ENCODE assay signal across 8 cellular contexts in genomic region chr1:156337888-156338179, GRCh38.
DNase-seq lines count a peak whose midpoint lies in the region; ATAC-seq lines count a peak whose summit lies in the region.

No MANE protein-coding gene starts in this region.

- H3K4me3 Mint-ChIP-seq in activated naive CD4-positive, alpha-beta T cell treated with anti-CD3 and anti-CD28 coated beads, Interleukin-2, amount 50 U/mL, for 24 hours: peak overlapping the region; percentile 97

- H3K36me3 ChIP-seq in iPS-20b (ENCODE audit: insufficient read depth, low read depth, low read length) (peaks cover 34% of the 10 kb centered on the region), subcutaneous abdominal adipose tissue (ENCODE audit: control insufficient read depth in 5 of 5, insufficient read depth in 5 of 5, low read length in 5 of 5) (peaks cover 13 to 27% (median 24%) of the 10 kb centered on the region in 5 donors)

- no peaks in the 10 kb centered on the region for H3K4me1 ChIP-seq in iPS-20b (ENCODE audit: insufficient read depth, low read length)
- peaks cover 2 to 29% (median 18%) of the 10 kb centered on the region in 5 donors for H3K4me1 ChIP-seq in subcutaneous abdominal adipose tissue (ENCODE audit: control insufficient read depth in 5 of 5, insufficient read depth in 5 of 5, low read length in 5 of 5)

- H3K27ac ChIP-seq in iPS-20b (ENCODE audit: low read length): peak overlapping the region; percentile 63
- peak overlapping the region; percentile 94 for H3K27ac ChIP-seq in subcutaneous abdominal adipose tissue (ENCODE audit: low read depth, low read length)

- H3K27me3 ChIP-seq in iPS-20b (ENCODE audit: insufficient read depth, low read length): no peaks in the 10 kb centered on the region
- no peaks in the 10 kb centered on the region for H3K27me3 ChIP-seq in subcutaneous abdominal adipose tissue (ENCODE audit: control insufficient read depth in 5 of 5, insufficient read depth in 4 of 5, low read length in 5 of 5)

- DNase-seq in stimulated activated CD8-positive, alpha-beta memory T cell treated with anti-CD3 and anti-CD28 coated beads, Interleukin-15, amount 100 ng/mL, for 1 hour (ENCODE audit: low read depth): peak; percentile 1
- no peak for DNase-seq in stimulated activated CD8-positive, alpha-beta memory T cell treated with anti-CD3 and anti-CD28 coated beads, Interleukin-4, amount 100 ng/mL, for 48 hours
- DNase-seq in DMS79 (lab: John Stamatoyannopoulos, UW): no peak
- DNase-seq in HuH-7 (ENCODE audit: low spot score): no peak

- peaks cover 29% of the 10 kb centered on the region for H3K4me1 Mint-ChIP-seq in activated naive CD4-positive, alpha-beta T cell treated with anti-CD3 and anti-CD28 coated beads, Interleukin-2, amount 50 U/mL, for 24 hours

- H3K9ac ChIP-seq in iPS-20b (ENCODE audit: low read depth, low read length) (peak overlapping the region; percentile 97), subcutaneous abdominal adipose tissue (ENCODE audit: low read length in 5 of 5) (peak overlapping the region; percentile 78 to 97 (median 91))

- H3K4me3 ChIP-seq in iPS-20b (ENCODE audit: low read length) (peak overlapping the region; percentile 99), subcutaneous abdominal adipose tissue (ENCODE audit: low read depth in 1 of 5, low read length in 5 of 5) (peak overlapping the region; percentile 77 to 98 (median 91))

- H3K36me3 Mint-ChIP-seq in activated naive CD4-positive, alpha-beta T cell treated with anti-CD3 and anti-CD28 coated beads, Interleukin-2, amount 50 U/mL, for 24 hours: peaks cover 26% of the 10 kb centered on the region

- peak overlapping the region; percentile 97 for H3K27ac Mint-ChIP-seq in activated naive CD4-positive, alpha-beta T cell treated with anti-CD3 and anti-CD28 coated beads, Interleukin-2, amount 50 U/mL, for 24 hours

- no peak for ATAC-seq in HG03175 (IDR thresholded peaks at IDR 0.05; ENCODE audit: unreplicated experiment)

- no peaks in the 10 kb centered on the region for H3K27me3 Mint-ChIP-seq in activated naive CD4-positive, alpha-beta T cell treated with anti-CD3 and anti-CD28 coated beads, Interleukin-2, amount 50 U/mL, for 24 hours

- no peaks in the 10 kb centered on the region for H3K9me3 ChIP-seq in iPS-20b (ENCODE audit: insufficient read depth, low read depth, low read length)
- no peaks in the 10 kb centered on the region for H3K9me3 ChIP-seq in subcutaneous abdominal adipose tissue (ENCODE audit: control insufficient read depth in 5 of 5, low read length in 5 of 5)

- no peaks in the 10 kb centered on the region for H3K9me3 Mint-ChIP-seq in activated naive CD4-positive, alpha-beta T cell treated with anti-CD3 and anti-CD28 coated beads, Interleukin-2, amount 50 U/mL, for 24 hours
